ENCODE assay signal across 9 cellular contexts in genomic region chr9:28212979-28213378, GRCh38.
DNase-seq lines count a peak whose midpoint lies in the region; ATAC-seq and TF ChIP-seq lines count a peak whose summit lies in the region.
"Had no signal": no experiment of that assay in that cellular context is flagged by ENCODE, and none has a peak within 500 bp of the region (broad histone marks: within the 10 kb centered on the region; RNA-seq: fewer than 3 reads in every experiment).

No MANE protein-coding gene starts in this region.

- no peaks in the 10 kb centered on the region for H3K4me1 Mint-ChIP-seq in naive thymus-derived CD4-positive, alpha-beta T cell
- H3K4me1 Mint-ChIP-seq in osteocyte (ENCODE audit: unreplicated experiment), result no peaks in the 10 kb centered on the region

- no peak overlapping the region for H3K23ac ChIP-seq in IMR-90 (ENCODE audit: low read depth, low read length)

- no peaks in the 10 kb centered on the region for H3K27me3 ChIP-seq in IMR-90 (ENCODE audit: control insufficient read depth, insufficient read depth, low read length)
- H3K27me3 ChIP-seq in naive thymus-derived CD4-positive, alpha-beta T cell (ENCODE audit: control insufficient read depth in 2 of 2, insufficient read depth in 2 of 2, low read length in 2 of 2), result no peaks in the 10 kb centered on the region

- peaks cover 0 to 9% (median 2%) of the 10 kb centered on the region in 11 donors for H3K9me3 Mint-ChIP-seq in naive thymus-derived CD4-positive, alpha-beta T cell
- H3K9me3 Mint-ChIP-seq in osteocyte (ENCODE audit: unreplicated experiment), result no peaks in the 10 kb centered on the region

- BruUV-seq in IMR-90 (replicated peaks; lab: Mats Ljungman, UMichigan), result no TSS peak

- CTCF ChIA-PET in IMR-90 (lab: Yijun Ruan, JAX), result interaction anchor here (1.1 kb wide), 1 partner anchor 227 kb away, joined by 3 read pairs; no protein-coding TSS in a partner anchor
- CTCF ChIA-PET in naive thymus-derived CD4-positive, alpha-beta T cell (lab: Charles Lee), result no interaction called here

- no peaks in the 10 kb centered on the region for H3K9me1 ChIP-seq in IMR-90 (ENCODE audit: insufficient read depth, low read length)

- no peak overlapping the region for H2AK9ac ChIP-seq in IMR-90 (replicated peaks; ENCODE audit: low read depth, low read length, poor library complexity)

- no peak overlapping the region for H3K14ac ChIP-seq in IMR-90 (replicated peaks; ENCODE audit: low read depth, low read length)

- no peak overlapping the region for H3K27ac ChIP-seq in IMR-90 (ENCODE audit: insufficient read depth, low read length)
- H3K27ac ChIP-seq in naive thymus-derived CD4-positive, alpha-beta T cell (ENCODE audit: low read depth, low read length), result no peak overlapping the region

- H3K4me2 ChIP-seq in IMR-90 (ENCODE audit: low read depth, low read length), result no peak overlapping the region

- in situ Hi-C loops in IMR-90 (cut with MboI; ENCODE audit: low sequenced_read_pairs) (no loop called here), T47D (cut with HindIII; ENCODE audit: low pct_unique_long_range_greater_than_20kb, low sequenced_read_pairs) (no loop called here)

- no peak overlapping the region for H3K4me3 Mint-ChIP-seq in naive thymus-derived CD4-positive, alpha-beta T cell
- no peak overlapping the region for H3K4me3 Mint-ChIP-seq in osteocyte (ENCODE audit: unreplicated experiment)

- ATAC-seq in GM19035 (IDR thresholded peaks at IDR 0.05; ENCODE audit: unreplicated experiment) (peak; percentile 96), IMR-90 (ENCODE audit: low read depth) (no peak; the same call in 1 of the 2 replicates), omental fat pad (ENCODE audit: low FRiP score) (peak; percentile 93)
- no peak for ATAC-seq in naive thymus-derived CD4-positive, alpha-beta T cell

- H3K56ac ChIP-seq in IMR-90 (ENCODE audit: extremely low read depth, insufficient read depth, low read length), result no peak overlapping the region

- H3K36me3 ChIP-seq in IMR-90 (ENCODE audit: control insufficient read depth, insufficient read depth, low read length), result no peaks in the 10 kb centered on the region
- H3K36me3 ChIP-seq in naive thymus-derived CD4-positive, alpha-beta T cell (ENCODE audit: control insufficient read depth in 2 of 3, insufficient read depth in 3 of 3, low read length in 3 of 3), result no peaks in the 10 kb centered on the region

- no peak overlapping the region for H2BK120ac ChIP-seq in IMR-90 (ENCODE audit: low read depth, low read length)

- no peak overlapping the region for H3K4me3 ChIP-seq in IMR-90 (ENCODE audit: insufficient read depth, low read depth, low read length)
- H3K4me3 ChIP-seq in naive thymus-derived CD4-positive, alpha-beta T cell (ENCODE audit: low read length), result no peak overlapping the region

- TF ChIP-seq CTCF in IMR-90 (conservative IDR thresholded peaks at IDR 0.05; ENCODE audit: low read depth, low read length) (no peak), omental fat pad (IDR thresholded peaks at IDR 0.05) (no peak), osteocyte (IDR thresholded peaks at IDR 0.05) (no peak)

- no peak overlapping the region for H3K27ac Mint-ChIP-seq in naive thymus-derived CD4-positive, alpha-beta T cell
- no peak overlapping the region for H3K27ac Mint-ChIP-seq in osteocyte (ENCODE audit: unreplicated experiment)

- TF ChIP-seq RAD21 in IMR-90 (IDR thresholded peaks at IDR 0.05; ENCODE audit: low read length), result no peak

- no peak overlapping the region for H2BK15ac ChIP-seq in IMR-90 (ENCODE audit: low read depth, low read length)

- no peak for TF ChIP-seq POLR2A in IMR-90 (IDR thresholded peaks at IDR 0.05; ENCODE audit: low read depth, low read length)

- H4K91ac ChIP-seq in IMR-90 (ENCODE audit: insufficient read depth, low read depth, low read length), result no peak overlapping the region

- no peaks in the 10 kb centered on the region for H3K9me3 ChIP-seq in IMR-90 (ENCODE audit: control insufficient read depth, insufficient read depth, low read length)
- H3K9me3 ChIP-seq in naive thymus-derived CD4-positive, alpha-beta T cell (ENCODE audit: control insufficient read depth in 2 of 3, low read length in 3 of 3), result no peaks in the 10 kb centered on the region

- POLR2A ChIA-PET in IMR-90 (lab: Charles Lee; ENCODE audit: unreplicated experiment), result no interaction called here
- POLR2A ChIA-PET in naive thymus-derived CD4-positive, alpha-beta T cell (lab: Charles Lee), result no interaction called here

- H3K18ac ChIP-seq in IMR-90 (ENCODE audit: low read depth, low read length), result no peak overlapping the region

- intact Hi-C loops in IMR-90 (cut with micrococcal nuclease), result no loop called here
- intact Hi-C loops in naive thymus-derived CD4-positive, alpha-beta T cell (cut with micrococcal nuclease), result no loop called here

- H3K36me3 Mint-ChIP-seq in naive thymus-derived CD4-positive, alpha-beta T cell, result no peaks in the 10 kb centered on the region
- no peaks in the 10 kb centered on the region for H3K36me3 Mint-ChIP-seq in osteocyte (ENCODE audit: unreplicated experiment)

- DNase-seq in IMR-90, result peak; percentile 56
- DNase-seq in T47D (ENCODE audit: low read depth in 1 of 2, low spot score in 1 of 2), result peak; percentile 12 to 68
- DNase-seq in omental fat pad (ENCODE audit: low spot score), result no peak
- no peak for DNase-seq in naive thymus-derived CD4-positive, alpha-beta T cell
- DNase-seq in osteocyte (ENCODE audit: extremely low spot score, unreplicated experiment), result no peak
- no peak for DNase-seq in islet precursor cell
- DNase-seq: activated CD4-positive, CD25-positive, alpha-beta regulatory T cell; KG1 had no signal

- H3K79me1 ChIP-seq in IMR-90 (ENCODE audit: low read depth in 1 of 2, low read length in 2 of 2), result no peaks in the 10 kb centered on the region

- H2BK5ac ChIP-seq in IMR-90 (ENCODE audit: low read depth, low read length, poor library complexity, severe bottlenecking), result no peak overlapping the region

- dilution Hi-C loops in IMR-90 (cut with HindIII; ENCODE audit: low sequenced_read_pairs, unreplicated experiment), result no loop called here

- no peak overlapping the region for H4K8ac ChIP-seq in IMR-90 (ENCODE audit: low read depth in 2 of 2, low read length in 2 of 2)

- H3K9ac ChIP-seq in IMR-90 (ENCODE audit: low read depth, low read length), result no peak overlapping the region

- no peak overlapping the region for H2BK20ac ChIP-seq in IMR-90 (ENCODE audit: low read depth, low read length)

- H4K5ac ChIP-seq in IMR-90 (ENCODE audit: low read depth, low read length), result no peak overlapping the region

- no peak overlapping the region for H2AFZ ChIP-seq in IMR-90 (replicated peaks; ENCODE audit: low read length, poor library complexity)

- no peaks in the 10 kb centered on the region for H3K27me3 Mint-ChIP-seq in naive thymus-derived CD4-positive, alpha-beta T cell
- no peaks in the 10 kb centered on the region for H3K27me3 Mint-ChIP-seq in osteocyte (ENCODE audit: unreplicated experiment)

- no peaks in the 10 kb centered on the region for H3K4me1 ChIP-seq in IMR-90 (ENCODE audit: control insufficient read depth, insufficient read depth, low read length)
- no peaks in the 10 kb centered on the region for H3K4me1 ChIP-seq in naive thymus-derived CD4-positive, alpha-beta T cell (ENCODE audit: control insufficient read depth in 2 of 2, insufficient read depth in 2 of 2, low read length in 2 of 2)

- H3K4ac ChIP-seq in IMR-90 (ENCODE audit: low read depth, low read length), result no peak overlapping the region

- H4K20me1 ChIP-seq in IMR-90 (ENCODE audit: insufficient read depth, low read length), result no peaks in the 10 kb centered on the region

- H2AK5ac ChIP-seq in IMR-90 (ENCODE audit: low read depth, low read length), result no peak overlapping the region

TF ChIP-seq in IMR-90, 13 proteins besides CTCF, POLR2A, EP300 and RAD21:
- TF ChIP-seq MAZ (IDR thresholded peaks at IDR 0.05; ENCODE audit: borderline replicate concordance, low read depth, low read length) (no peak), FOS (IDR thresholded peaks at IDR 0.05; ENCODE audit: low read depth, low read length) (peak; percentile 65; the same call in 1 of the 2 replicates), CEBPB (IDR thresholded peaks at IDR 0.05; ENCODE audit: low read depth, low read length) (no peak), SMC3 (IDR thresholded peaks at IDR 0.05; ENCODE audit: low read depth, low read length) (no peak), ELK1 (IDR thresholded peaks at IDR 0.05; ENCODE audit: borderline replicate concordance, low read depth, low read length) (no peak), CHD1 (IDR thresholded peaks at IDR 0.05; ENCODE audit: low read depth, low read length) (no peak)
TF ChIP-seq in IMR-90: peak in this region for 1.

Comparison
In these comparisons a context has a peak if more than half of its experiments do, and no peak if none do; other contexts are left out.
1. ATAC-seq: peak in GM19035 (single experiment) and omental fat pad (single experiment); none in IMR-90 (single experiment) and naive thymus-derived CD4-positive, alpha-beta T cell (single experiment).
2. DNase-seq: peak in IMR-90 (single experiment) and T47D (2 of 2); none in omental fat pad (single experiment), naive thymus-derived CD4-positive, alpha-beta T cell (0 of 9), osteocyte (single experiment) and islet precursor cell (single experiment).